In genomic region chr21:19368944-19369343, GRCh38 we compare ENCODE assay signal across 18 cellular contexts.
A peak's percentile ranks its signal among the peaks of the same experiment; 100 is the strongest.
DNase-seq lines count a peak whose midpoint lies in the region; TF ChIP-seq lines count a peak whose summit lies in the region.
"Had no signal": no experiment of that assay in that cellular context is flagged by ENCODE, and none has a peak within 500 bp of the region (broad histone marks: within the 10 kb centered on the region; RNA-seq: fewer than 3 reads in every experiment).

No MANE protein-coding gene starts in this region.

- no peak overlapping the region for H4K8ac ChIP-seq in neuronal stem cell (ENCODE audit: low read depth, low read length)

- no peaks in the 10 kb centered on the region for H3K9me3 Mint-ChIP-seq in MCF 10A (ENCODE audit: unreplicated experiment)
- H3K9me3 Mint-ChIP-seq: H9 had no signal

- CTCF ChIA-PET in mammary epithelial cell (lab: Charles Lee; ENCODE audit: low non-redundant PET): no interaction called here
- CTCF ChIA-PET in MCF 10A (lab: Yijun Ruan, JAX): no interaction called here

- no peaks in the 10 kb centered on the region for H3K9me2 ChIP-seq in OCI-LY1 (ENCODE audit: low read depth, low read length)

- no peak overlapping the region for H2BK120ac ChIP-seq in neuronal stem cell (ENCODE audit: low read depth, low read length)

- H3K4me2 ChIP-seq in mammary epithelial cell (ENCODE audit: insufficient read depth, low read depth, low read length) (no peak overlapping the region), OCI-LY1 (ENCODE audit: low read length) (no peak overlapping the region), neuronal stem cell (ENCODE audit: insufficient read depth, low read length, poor library complexity, severe bottlenecking) (no peak overlapping the region)

- no peak overlapping the region for H3K27ac Mint-ChIP-seq in MCF 10A (ENCODE audit: low read depth, unreplicated experiment)
- H3K27ac Mint-ChIP-seq: B cell, H9 had no signal

- H2BK12ac ChIP-seq in neuronal stem cell (ENCODE audit: low read length): no peak overlapping the region

- H3K79me1 ChIP-seq in neuronal stem cell (ENCODE audit: low read depth, low read length): no peaks in the 10 kb centered on the region

- H3K4ac ChIP-seq in neuronal stem cell (ENCODE audit: low read length): no peak overlapping the region

- no peak overlapping the region for H3K23ac ChIP-seq in neuronal stem cell (ENCODE audit: low read depth, low read length, poor library complexity)

- H3K4me1 Mint-ChIP-seq in MCF 10A (ENCODE audit: insufficient read depth, unreplicated experiment): peaks cover 6% of the 10 kb centered on the region
- H3K4me1 Mint-ChIP-seq: B cell, H9 had no signal

- no peaks in the 10 kb centered on the region for H3K27me3 Mint-ChIP-seq in MCF 10A (ENCODE audit: insufficient read depth, unreplicated experiment)
- H3K27me3 Mint-ChIP-seq: B cell had no signal

- H2BK15ac ChIP-seq in neuronal stem cell (ENCODE audit: low read length): no peak overlapping the region

- BruUV-seq in mammary epithelial cell (replicated peaks; lab: Mats Ljungman, UMichigan): no TSS peak
- BruUV-seq in MCF 10A (replicated peaks; lab: Mats Ljungman, UMichigan): no TSS peak

- intact Hi-C loops in mammary epithelial cell (cut with micrococcal nuclease) (no loop called here), MCF 10A (cut with micrococcal nuclease) (no loop called here)

- H3K9me3 ChIP-seq in mammary epithelial cell (replicated peaks; ENCODE audit: insufficient read depth, low read length): peaks cover 4% of the 10 kb centered on the region
- no peaks in the 10 kb centered on the region for H3K9me3 ChIP-seq in OCI-LY1 (ENCODE audit: low read length)
- no peaks in the 10 kb centered on the region for H3K9me3 ChIP-seq in neuronal stem cell (replicated peaks in 1 of 2; ENCODE audit: control insufficient read depth in 2 of 2, insufficient read depth in 1 of 2, low read depth in 1 of 2, low read length in 2 of 2)

- POLR2A ChIA-PET in MCF 10A (lab: Yijun Ruan, JAX): interaction anchor here (0.6 kb wide), 1 partner anchor 43 kb away, joined by 3 read pairs; no protein-coding TSS in a partner anchor

- H3K27ac ChIP-seq in mammary epithelial cell (ENCODE audit: insufficient read depth, low read depth, low read length) (no peak overlapping the region), OCI-LY1 (ENCODE audit: low read depth, low read length, poor library complexity, severe bottlenecking) (peak overlapping the region; percentile 36), neuronal stem cell (replicated peaks; ENCODE audit: low read length) (no peak overlapping the region)

- H3K4me3 Mint-ChIP-seq in MCF 10A (ENCODE audit: unreplicated experiment): no peak overlapping the region
- H3K4me3 Mint-ChIP-seq: B cell, H9 had no signal

- H3F3A ChIP-seq in OCI-LY1 (ENCODE audit: insufficient read depth, low read length): no peaks in the 10 kb centered on the region

- no peak overlapping the region for H3K14ac ChIP-seq in neuronal stem cell (ENCODE audit: low read length)

- no peak overlapping the region for H2AK5ac ChIP-seq in neuronal stem cell (ENCODE audit: low read depth, low read length)

- no peaks in the 10 kb centered on the region for H3K36me3 Mint-ChIP-seq in MCF 10A (ENCODE audit: insufficient read depth, unreplicated experiment)

- H4K91ac ChIP-seq in neuronal stem cell (ENCODE audit: low read depth, low read length, poor library complexity): no peak overlapping the region

- H3K18ac ChIP-seq in neuronal stem cell (ENCODE audit: low read length): no peak overlapping the region

- no peaks in the 10 kb centered on the region for H3K79me2 ChIP-seq in mammary epithelial cell (ENCODE audit: insufficient read depth, low read length)
- H3K79me2 ChIP-seq in OCI-LY1 (ENCODE audit: insufficient read depth, low read length): no peaks in the 10 kb centered on the region

- dilution Hi-C loops in mammary epithelial cell (cut with HindIII; ENCODE audit: low sequenced_read_pairs): no loop called here

- no peaks in the 10 kb centered on the region for H3K27me3 ChIP-seq in mammary epithelial cell (ENCODE audit: insufficient read depth, low read length)
- no peaks in the 10 kb centered on the region for H3K27me3 ChIP-seq in OCI-LY1 (ENCODE audit: insufficient read depth, low read length)
- H3K27me3 ChIP-seq in neuronal stem cell (ENCODE audit: control insufficient read depth in 3 of 3, insufficient read depth in 3 of 3, low read depth in 1 of 3, low read length in 3 of 3): no peaks in the 10 kb centered on the region

- H3K36me3 ChIP-seq in mammary epithelial cell (ENCODE audit: insufficient read depth, low read length) (no peaks in the 10 kb centered on the region), OCI-LY1 (ENCODE audit: insufficient read depth, low read length) (no peaks in the 10 kb centered on the region), neuronal stem cell (replicated peaks in 1 of 2; ENCODE audit: control insufficient read depth in 2 of 2, insufficient read depth in 2 of 2, low read length in 2 of 2) (no peaks in the 10 kb centered on the region)

- H3K9ac ChIP-seq in mammary epithelial cell (ENCODE audit: insufficient read depth, low read length) (peak overlapping the region; percentile 13), OCI-LY1 (ENCODE audit: low read length) (no peak overlapping the region), neuronal stem cell (ENCODE audit: low read depth, low read length, poor library complexity) (no peak overlapping the region)

- TF ChIP-seq CTCF in mammary epithelial cell (conservative IDR thresholded peaks at IDR 0.05 in 1 of 2, IDR thresholded peaks at IDR 0.05 in 1 of 2; ENCODE audit: extremely low read depth in 1 of 2, insufficient read depth in 1 of 2, low read depth in 1 of 2, low read length in 2 of 2): no peak
- TF ChIP-seq CTCF in MCF 10A (IDR thresholded peaks at IDR 0.05; ENCODE audit: unreplicated experiment): no peak
- no peak for TF ChIP-seq CTCF in OCI-LY1 (IDR thresholded peaks at IDR 0.05; ENCODE audit: low read length)

- DNase-seq in mammary epithelial cell (no peak), MCF 10A (ENCODE audit: unreplicated experiment) (no peak), HT1080 (ENCODE audit: low read depth) (peak; percentile 3), neuronal stem cell (ENCODE audit: low spot score) (no peak), NCI-H2081 (lab: John Stamatoyannopoulos, UW) (no peak), DMS79 (lab: John Stamatoyannopoulos, UW) (no peak), mucosa of gallbladder (ENCODE audit: low spot score) (no peak)
- DNase-seq: 8988T, COR-L47, DMS 273 treated with DMSO at 0.1 percent for 48 hours, H9, NCI-H1417 treated with DMSO at 0.1 percent for 48 hours, NCI-H187 treated with DMSO at 0.1 percent for 48 hours, NCI-H226, NCI-H524, NCI-H82 had no signal

- no peaks in the 10 kb centered on the region for H3K4me1 ChIP-seq in mammary epithelial cell (ENCODE audit: insufficient read depth, low read length)
- H3K4me1 ChIP-seq in OCI-LY1 (ENCODE audit: insufficient read depth, low read length, severe bottlenecking): peaks cover 16% of the 10 kb centered on the region
- no peaks in the 10 kb centered on the region for H3K4me1 ChIP-seq in neuronal stem cell (ENCODE audit: control insufficient read depth in 2 of 2, insufficient read depth in 1 of 2, low read depth in 1 of 2, low read length in 2 of 2)

- in situ Hi-C loops in mammary epithelial cell (cut with MboI; ENCODE audit: low sequenced_read_pairs in 2 of 2): no loop called here

- no peak overlapping the region for H2AFZ ChIP-seq in mammary epithelial cell (ENCODE audit: low read depth, low read length)
- H2AFZ ChIP-seq in OCI-LY1 (ENCODE audit: low read length): no peak overlapping the region
- H2AFZ ChIP-seq in neuronal stem cell (ENCODE audit: low read length): peak overlapping the region; percentile 21

- 22% methylated on average over 1 of the region's 1 CpG for WGBS in mammary epithelial cell (ENCODE audit: low coverage, missing lambda C conversion rate)
- no CpG with 5 or more reads among the region's 1 CpG for WGBS in neuronal stem cell (ENCODE audit: extremely low coverage in 2 of 2, insufficient read length in 2 of 2, insufficient replicate concordance in 1 of 2), 2 donors

- H2BK5ac ChIP-seq in neuronal stem cell (ENCODE audit: low read length): no peak overlapping the region

- H4K20me1 ChIP-seq in mammary epithelial cell (ENCODE audit: insufficient read depth, low read length) (no peaks in the 10 kb centered on the region), OCI-LY1 (ENCODE audit: insufficient read depth, low read length) (no peaks in the 10 kb centered on the region)

- no peak overlapping the region for H3K4me3 ChIP-seq in mammary epithelial cell (replicated peaks in 1 of 3; ENCODE audit: insufficient read depth in 1 of 3, low read depth in 2 of 3, low read length in 3 of 3)
- H3K4me3 ChIP-seq in OCI-LY1 (ENCODE audit: low read depth, low read length, poor library complexity, severe bottlenecking): no peak overlapping the region
- no peak overlapping the region for H3K4me3 ChIP-seq in neuronal stem cell (ENCODE audit: low read length in 2 of 2)
